In the genomic region with DNA sequence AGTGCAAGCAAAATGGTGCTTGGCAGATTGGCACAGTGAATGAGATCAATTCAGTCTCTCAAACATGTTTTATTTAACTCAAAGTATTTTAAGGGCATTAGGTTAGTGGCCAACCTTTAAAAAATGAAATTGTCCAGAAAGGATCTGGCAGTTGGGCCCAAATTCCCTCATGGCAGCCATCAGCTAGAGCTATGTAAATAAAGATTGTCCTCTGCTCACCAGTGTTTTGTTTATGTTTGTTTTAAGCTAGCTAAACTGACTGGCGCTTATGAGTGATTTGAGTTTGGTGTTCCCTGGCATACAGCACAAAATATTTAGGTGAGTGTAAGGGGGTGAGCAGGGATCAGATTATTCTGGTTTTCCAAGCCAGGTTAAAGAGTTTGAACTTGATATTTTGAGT, we compare ENCODE assay signal across 13 cellular contexts. TPM values are rescaled to one million over a fixed set of nuclear protein-coding genes. Genes with fewer than 3 reads are reported as not detected.
DNase-seq lines count a peak whose midpoint lies in the region; ATAC-seq and TF ChIP-seq lines count a peak whose summit lies in the region.
"Had no signal": no experiment of that assay in that cellular context is flagged by ENCODE, and none has a peak within 500 bp of the region (broad histone marks: within the 10 kb centered on the region; RNA-seq: fewer than 3 reads in every experiment).

No MANE protein-coding gene starts in this region.

- intact Hi-C loops in CD4-positive, alpha-beta T cell (cut with DNase I, micrococcal nuclease) = no loop called here

- peaks cover 72% of the 10 kb centered on the region for H3K4me1 Mint-ChIP-seq in CD4-positive, alpha-beta T cell (ENCODE audit: low read depth)

- TF ChIP-seq CTCF in CD4-positive, alpha-beta T cell (IDR thresholded peaks at IDR 0.05) = no peak

- no peaks in the 10 kb centered on the region for H3K27me3 ChIP-seq in CD4-positive, alpha-beta T cell (ENCODE audit: control insufficient read depth, insufficient read depth, low read length)
- H3K27me3 ChIP-seq: left lung had no signal

- H3K27ac ChIP-seq in CD4-positive, alpha-beta T cell (ENCODE audit: low read depth, low read length) = no peak overlapping the region
- H3K27ac ChIP-seq: left lung had no signal

- no peaks in the 10 kb centered on the region for H3K9me3 ChIP-seq in CD4-positive, alpha-beta T cell (ENCODE audit: control insufficient read depth, low read length)
- H3K9me3 ChIP-seq: HAP-1 had no signal

- no peak overlapping the region for H3K4me3 Mint-ChIP-seq in CD4-positive, alpha-beta T cell
- H3K4me3 Mint-ChIP-seq: activated naive CD8-positive, alpha-beta T cell treated with anti-CD3 and anti-CD28 coated beads, Interleukin-2, amount 10 ng/mL, durations not matched to agents 7 days and 5 days had no signal

- POLR2A ChIA-PET in CD4-positive, alpha-beta T cell (lab: Charles Lee) = interaction anchor here (3.1 kb wide), 1 partner anchor 11 kb away, joined by 13 read pairs; no protein-coding TSS in a partner anchor

- no peak for DNase-seq in CD4-positive, alpha-beta T cell
- peak; percentile 34 for DNase-seq in NCI-H774 (lab: John Stamatoyannopoulos, UW)
- peak; percentile 56 for DNase-seq in left lobe of liver (ENCODE audit: low spot score)
- DNase-seq in dermis blood vessel endothelial cell = no peak
- DNase-seq: activated CD4-positive, CD25-positive, alpha-beta regulatory T cell; activated naive CD8-positive, alpha-beta T cell treated with anti-CD3 and anti-CD28 coated beads, Interleukin-2, amount 10 ng/mL, durations not matched to agents 7 days and 5 days; foreskin melanocyte; left lung; stimulated activated CD4-positive, alpha-beta T cell treated with anti-CD3 and anti-CD28 coated beads, Interleukin-15, amount 100 ng/mL, for 24 hours; SW 1271 had no signal

- no peaks in the 10 kb centered on the region for H3K9me3 Mint-ChIP-seq in CD4-positive, alpha-beta T cell
- H3K9me3 Mint-ChIP-seq: activated naive CD8-positive, alpha-beta T cell treated with anti-CD3 and anti-CD28 coated beads, Interleukin-2, amount 10 ng/mL, durations not matched to agents 7 days and 5 days had no signal

- peak overlapping the region; percentile 65 for H3K27ac Mint-ChIP-seq in CD4-positive, alpha-beta T cell
- H3K27ac Mint-ChIP-seq: activated naive CD8-positive, alpha-beta T cell treated with anti-CD3 and anti-CD28 coated beads, Interleukin-2, amount 10 ng/mL, durations not matched to agents 7 days and 5 days had no signal

- no peak for ATAC-seq in CD4-positive, alpha-beta T cell (ENCODE audit: poor library complexity)
- peak; percentile 96 for ATAC-seq in left lobe of liver
- ATAC-seq in GM21825 (IDR thresholded peaks at IDR 0.05; ENCODE audit: unreplicated experiment) = no peak
- ATAC-seq in HG02759 (IDR thresholded peaks at IDR 0.05; ENCODE audit: unreplicated experiment) = no peak
- ATAC-seq: left lung had no signal

- H3K36me3 Mint-ChIP-seq in CD4-positive, alpha-beta T cell (ENCODE audit: low read depth) = peaks cover 57% of the 10 kb centered on the region

- no peaks in the 10 kb centered on the region for H3K27me3 Mint-ChIP-seq in CD4-positive, alpha-beta T cell
- H3K27me3 Mint-ChIP-seq: activated naive CD8-positive, alpha-beta T cell treated with anti-CD3 and anti-CD28 coated beads, Interleukin-2, amount 10 ng/mL, durations not matched to agents 7 days and 5 days had no signal

- CTCF ChIA-PET in CD4-positive, alpha-beta T cell (lab: Charles Lee) = interaction anchor here (1.3 kb wide), 1 partner anchor 19 kb away, joined by 3 read pairs; the partner anchor contains the start of gene HDAC1

RNA-seq across cellular contexts. Expression of gene HDAC1, which starts 18.1 kb away (rescaled TPM):
- total RNA-seq in CD4-positive, alpha-beta T cell = 10 to 100 TPM; 56.9 to 61.0 TPM
- total RNA-seq in left lobe of liver (29.8 TPM), dermis blood vessel endothelial cell (176 and 202 TPM in 2 replicates)

RNA-seq across cellular contexts. Expression of gene MARCKSL1, which starts 26.1 kb away (rescaled TPM):
- 10 to 100 TPM; 23.4 to 23.6 TPM for total RNA-seq in CD4-positive, alpha-beta T cell
- 13.6 TPM for total RNA-seq in left lobe of liver
- 129 and 147 TPM in 2 replicates for total RNA-seq in dermis blood vessel endothelial cell

RNA-seq across cellular contexts. Expression of gene FAM229A, which starts 52.3 kb away (rescaled TPM):
- 10 to 100 TPM; 38.0 to 38.6 TPM for total RNA-seq in CD4-positive, alpha-beta T cell
- 10.0 TPM for total RNA-seq in left lobe of liver
- 0.88 and 2.0 TPM in 2 replicates for total RNA-seq in dermis blood vessel endothelial cell

RNA-seq across cellular contexts. Expression of gene TSSK3, which starts 52.4 kb away (rescaled TPM):
- total RNA-seq in CD4-positive, alpha-beta T cell = under 1 TPM in 1 of 2 experiments, not detected in 1; 0.98 TPM
- total RNA-seq in left lobe of liver (1.6 TPM), dermis blood vessel endothelial cell (0.14 TPM in 1 of 2 replicates, not detected in the other)

RNA-seq across cellular contexts. Expression of gene LCK, which starts 58.9 kb away (rescaled TPM):
- total RNA-seq in CD4-positive, alpha-beta T cell = 100 to 1,000 TPM; 187 to 188 TPM
- total RNA-seq in left lobe of liver (1.2 TPM), dermis blood vessel endothelial cell (0.09 and 0.17 TPM in 2 replicates)

Comparison
In these comparisons a context has a peak if more than half of its experiments do, and no peak if none do; other contexts are left out.
1. DNase-seq: peak in NCI-H774 (single experiment) and left lobe of liver (single experiment); none in CD4-positive, alpha-beta T cell (0 of 10) and dermis blood vessel endothelial cell (single experiment).